Comparison of ENCODE assay signal across 7 cellular contexts in the genomic region with DNA sequence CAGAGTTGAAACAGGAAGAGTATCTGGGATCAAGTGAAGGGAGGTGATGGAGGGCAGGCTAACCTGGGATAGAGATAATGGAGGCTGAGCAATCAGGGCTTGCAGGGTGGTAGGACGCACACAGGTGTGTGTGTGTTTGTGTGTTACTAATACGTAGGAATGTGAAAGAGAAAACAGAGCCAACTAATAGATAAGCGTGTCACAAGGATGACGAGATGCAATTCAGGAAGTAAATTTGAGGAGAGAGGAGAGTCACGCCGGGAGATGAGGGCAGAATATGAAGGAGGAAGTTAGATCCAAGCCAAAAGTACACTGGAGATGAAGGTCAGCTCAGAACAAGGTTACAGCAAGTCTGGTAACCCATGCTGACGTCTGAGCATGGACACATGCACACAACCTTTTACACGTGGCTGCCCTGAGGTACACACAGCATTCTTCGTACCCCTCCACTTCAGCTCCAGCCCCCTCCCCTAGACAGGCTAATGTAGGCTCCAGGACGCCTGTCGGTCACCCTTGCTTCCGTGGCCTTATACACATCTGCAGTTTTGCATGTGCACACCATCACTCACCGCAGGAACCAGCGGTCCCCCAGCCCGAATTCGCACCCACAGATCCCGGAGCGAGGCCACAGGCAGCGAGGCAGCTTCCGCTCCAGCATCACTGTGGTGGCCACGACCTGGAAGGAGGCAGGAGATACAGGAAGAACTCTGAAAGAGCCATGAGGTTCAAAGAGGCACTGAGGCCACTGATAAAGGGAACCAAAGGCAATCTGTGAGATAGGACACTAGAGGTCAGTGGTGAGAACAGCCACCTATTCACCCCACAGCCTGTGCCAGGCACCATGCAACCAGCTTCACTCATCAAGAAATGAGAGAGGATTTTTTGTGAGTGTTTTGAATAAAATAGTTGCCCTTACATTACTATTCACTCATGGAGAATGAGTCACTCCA. TPM values are rescaled to one million over a fixed set of nuclear protein-coding genes. Genes with fewer than 3 reads are reported as not detected.
DNase-seq lines count a peak whose midpoint lies in the region; ATAC-seq lines count a peak whose summit lies in the region.
"Had no signal": no experiment of that assay in that cellular context is flagged by ENCODE, and none has a peak within 500 bp of the region (broad histone marks: within the 10 kb centered on the region; RNA-seq: fewer than 3 reads in every experiment).

No MANE protein-coding gene starts in this region.

- CTCF ChIA-PET in naive thymus-derived CD4-positive, alpha-beta T cell (lab: Charles Lee) = no interaction called here

- intact Hi-C loops in naive thymus-derived CD4-positive, alpha-beta T cell (cut with micrococcal nuclease) = no loop called here

- H3K9me3 ChIP-seq in naive thymus-derived CD4-positive, alpha-beta T cell (ENCODE audit: control insufficient read depth in 2 of 3, low read length in 3 of 3) = peaks cover 0 to 3% (median 0%) of the 10 kb centered on the region in 3 experiments

- no peaks in the 10 kb centered on the region for H3K4me1 ChIP-seq in naive thymus-derived CD4-positive, alpha-beta T cell (ENCODE audit: control insufficient read depth in 2 of 2, insufficient read depth in 2 of 2, low read length in 2 of 2)

- H3K4me3 ChIP-seq in naive thymus-derived CD4-positive, alpha-beta T cell (ENCODE audit: low read length) = no peak overlapping the region

- H3K27me3 ChIP-seq in naive thymus-derived CD4-positive, alpha-beta T cell (ENCODE audit: control insufficient read depth in 2 of 2, insufficient read depth in 2 of 2, low read length in 2 of 2) = peaks cover 0 to 2% of the 10 kb centered on the region in 2 donors

- DNase-seq in SW480 (ENCODE audit: low spot score) (peak; percentile 71), NCI-H2196 treated with DMSO at 0.1 percent for 48 hours (lab: John Stamatoyannopoulos, UW; ENCODE audit: unreplicated experiment) (no peak), T-helper 9 cell (no peak)
- DNase-seq in naive thymus-derived CD4-positive, alpha-beta T cell = no peak
- no peak for DNase-seq in NK-92 treated with Interleukin-12 subunit alpha and Interleukin-12 subunit beta, amount 100 ng/mL, for 24 hours (lab: John Stamatoyannopoulos, UW)
- DNase-seq: stimulated activated CD4-positive, alpha-beta T cell treated with anti-CD3 and anti-CD28 coated beads, Interleukin-2, amount 100 ng/mL, for 24 hours had no signal

- H3K27me3 Mint-ChIP-seq in naive thymus-derived CD4-positive, alpha-beta T cell = peaks cover 16 to 40% (median 20%) of the 10 kb centered on the region in 5 donors

- H3K9me3 Mint-ChIP-seq in naive thymus-derived CD4-positive, alpha-beta T cell = peaks cover 0 to 12% (median 0%) of the 10 kb centered on the region in 11 donors

- no peak overlapping the region for H3K27ac Mint-ChIP-seq in naive thymus-derived CD4-positive, alpha-beta T cell

- H3K36me3 ChIP-seq in naive thymus-derived CD4-positive, alpha-beta T cell (ENCODE audit: control insufficient read depth in 2 of 3, insufficient read depth in 3 of 3, low read length in 3 of 3) = no peaks in the 10 kb centered on the region

- peak; percentile 55 for ATAC-seq in GM18909 (IDR thresholded peaks at IDR 0.05; ENCODE audit: poor library complexity, unreplicated experiment)
- peak; percentile 72 for ATAC-seq in naive thymus-derived CD4-positive, alpha-beta T cell

- H3K27ac ChIP-seq in naive thymus-derived CD4-positive, alpha-beta T cell (ENCODE audit: low read depth, low read length) = no peak overlapping the region

- H3K4me1 Mint-ChIP-seq in naive thymus-derived CD4-positive, alpha-beta T cell = peaks cover 0 to 7% (median 0%) of the 10 kb centered on the region in 7 donors

- H3K4me3 Mint-ChIP-seq in naive thymus-derived CD4-positive, alpha-beta T cell = no peak overlapping the region

- POLR2A ChIA-PET in naive thymus-derived CD4-positive, alpha-beta T cell (lab: Charles Lee) = interaction anchor here (0.7 kb wide), 1 partner anchor 15 kb away, joined by 3 read pairs; no protein-coding TSS in a partner anchor

- H3K36me3 Mint-ChIP-seq in naive thymus-derived CD4-positive, alpha-beta T cell = peaks cover 0 to 3% (median 0%) of the 10 kb centered on the region in 5 donors

RNA-seq across cellular contexts. Expression of gene TRPV6, which starts 23.7 kb away (rescaled TPM):
- under 1 TPM in 1 of 5 experiments, not detected in 4; 0.05 TPM for total RNA-seq in naive thymus-derived CD4-positive, alpha-beta T cell
- not detected for polyA plus RNA-seq in naive thymus-derived CD4-positive, alpha-beta T cell

RNA-seq across cellular contexts. Expression of gene TRPV5, which starts 24.4 kb away (rescaled TPM):
- total RNA-seq in naive thymus-derived CD4-positive, alpha-beta T cell = not detected
- not detected for polyA plus RNA-seq in naive thymus-derived CD4-positive, alpha-beta T cell

RNA-seq across cellular contexts. Expression of gene LLCFC1, which starts 30.1 kb away (rescaled TPM):
- under 1 TPM in 1 of 5 experiments, not detected in 4; 0.76 TPM for total RNA-seq in naive thymus-derived CD4-positive, alpha-beta T cell
- polyA plus RNA-seq in naive thymus-derived CD4-positive, alpha-beta T cell = not detected

RNA-seq across cellular contexts. Expression of gene KEL, which starts 53.0 kb away (rescaled TPM):
- total RNA-seq in naive thymus-derived CD4-positive, alpha-beta T cell = 1 to 10 TPM in 1 of 5 experiments, under 1 TPM in 3, not detected in 1; 0.11 to 1.5 (median 0.33) TPM
- under 1 TPM in 1 of 2 donors, not detected in 1; 0.21 TPM for polyA plus RNA-seq in naive thymus-derived CD4-positive, alpha-beta T cell

RNA-seq across cellular contexts. Expression of gene EPHB6, which starts 54.3 kb away (rescaled TPM):
- total RNA-seq in naive thymus-derived CD4-positive, alpha-beta T cell = 100 to 1,000 TPM in 2 of 5 experiments, 10 to 100 TPM in 2, 1 to 10 TPM in 1; 9.8 to 110 (median 78.8) TPM
- 10 to 100 TPM; 36.9 to 55.6 TPM for polyA plus RNA-seq in naive thymus-derived CD4-positive, alpha-beta T cell
